In genomic region chr5:125470503-125470902, GRCh38 we compare ENCODE assay signal across 19 cellular contexts.
"Had no signal": no experiment of that assay in that cellular context is flagged by ENCODE, and none has a peak within 500 bp of the region (broad histone marks: within the 10 kb centered on the region; RNA-seq: fewer than 3 reads in every experiment).

No MANE protein-coding gene starts in this region.

- DNase-seq: activated CD4-positive, alpha-beta memory T cell treated with anti-CD3 and anti-CD28 coated beads, Interleukin-2, amount 10 ng/mL, durations not matched to agents 7 days and 5 days; activated CD4-positive, alpha-beta T cell treated with anti-CD3 and anti-CD28 coated beads for 48 hours; activated effector memory CD4-positive, alpha-beta T cell treated with anti-CD3 and anti-CD28 coated beads, Interleukin-2, amount 50 U/mL, for 16 hours; activated naive CD4-positive, alpha-beta T cell treated with anti-CD3 and anti-CD28 coated beads, Interleukin-2, amount 10 ng/mL, durations not matched to agents 7 days and 5 days; amygdala; colonic mucosa; dorsolateral prefrontal cortex; effector memory CD8-positive, alpha-beta T cell; hippocampal formation; left ventricle myocardium inferior; natural killer cell; nucleus accumbens; posterior cingulate gyrus; spleen; stimulated activated CD4-positive, alpha-beta T cell treated with anti-CD3 and anti-CD28 coated beads, Interleukin-4, amount 100 ng/mL, for 24 hours; stimulated activated naive CD4-positive, alpha-beta T cell treated with Interleukin-2 at 50 U/mL for 16 hours; T-helper 17 cell; upper lobe of left lung had no signal

- H3K4me1 ChIP-seq: colonic mucosa, left ventricle myocardium inferior, spleen, upper lobe of left lung had no signal

- ATAC-seq: effector memory CD8-positive, alpha-beta T cell; esophagus mucosa; natural killer cell; T-helper 17 cell had no signal

- H3K36me3 ChIP-seq: colonic mucosa, left ventricle myocardium inferior, spleen, upper lobe of left lung had no signal

- H3K4me3 ChIP-seq: colonic mucosa, dorsolateral prefrontal cortex, left ventricle myocardium inferior, spleen, upper lobe of left lung had no signal

- H3K27ac ChIP-seq: colonic mucosa, dorsolateral prefrontal cortex, left ventricle myocardium inferior, spleen, upper lobe of left lung had no signal

- H3K27me3 ChIP-seq: colonic mucosa, dorsolateral prefrontal cortex, spleen, upper lobe of left lung had no signal

- H3K9me3 ChIP-seq: colonic mucosa, left ventricle myocardium inferior, spleen, upper lobe of left lung had no signal
